In genomic region chr11:9003573-9004309, GRCh38 we compare ENCODE assay signal across 8 cellular contexts. TPM values are rescaled to one million over a fixed set of nuclear protein-coding genes. Genes with fewer than 3 reads are reported as not detected.
DNase-seq lines count a peak whose midpoint lies in the region; ATAC-seq and TF ChIP-seq lines count a peak whose summit lies in the region.

NRIP3 (minus strand) TSS chr11:9004001; CDS start chr11:9003935, 66 bp downstream.

- H3K9me3 ChIP-seq in right cardiac atrium (ENCODE audit: control insufficient read depth, low read length), result no peaks in the 10 kb centered on the region
- H3K9me3 ChIP-seq in psoas muscle, result no peaks in the 10 kb centered on the region
- H3K9me3 ChIP-seq in upper lobe of left lung, result peaks cover 0 to 3% (median 0%) of the 10 kb centered on the region in 4 donors

- no peak within 1 kb of the TSS for H3K27ac ChIP-seq in right cardiac atrium (ENCODE audit: low read length)
- H3K27ac ChIP-seq in psoas muscle, result no peak within 1 kb of the TSS
- H3K27ac ChIP-seq in upper lobe of left lung, result no peak within 1 kb of the TSS

- H3K36me3 Mint-ChIP-seq in T-helper 2 cell treated with Interferon-gamma antibody and Interleukin-4, amounts not matched to agents 5 μg/mL and 100 μg/mL, for 36 hours (ENCODE audit: low read depth), result peaks cover 2% of the 10 kb centered on the region

- intact Hi-C loops in right cardiac atrium (cut with DNase I) (no loop called here), psoas muscle (cut with DNase I) (no loop called here)

- TF ChIP-seq CTCF in GM12864 (IDR thresholded peaks at IDR 0.05; ENCODE audit: low read depth, low read length, missing control alignments) (no peak), psoas muscle (IDR thresholded peaks at IDR 0.05) (no peak), upper lobe of left lung (IDR thresholded peaks at IDR 0.05) (peak in 1 of 6 experiments; percentile 13)

- H3K4me3 ChIP-seq in GM12864 (ENCODE audit: low read depth, low read length), result peak within 1 kb of the TSS; percentile 22
- peak within 1 kb of the TSS; percentile 46 for H3K4me3 ChIP-seq in Jurkat, Clone E6-1 (ENCODE audit: low read length)
- peak within 1 kb of the TSS; percentile 21 for H3K4me3 ChIP-seq in right cardiac atrium (ENCODE audit: low read length)
- H3K4me3 ChIP-seq in psoas muscle, result peak within 1 kb of the TSS; percentile 57
- peak within 1 kb of the TSS; percentile 18 to 59 (median 50) for H3K4me3 ChIP-seq in upper lobe of left lung

- no peak for TF ChIP-seq EP300 in upper lobe of left lung (IDR thresholded peaks at IDR 0.05)

- peak; percentile 89 to 92 for ATAC-seq in right cardiac atrium
- peak; percentile 76 to 94 (median 86) for ATAC-seq in psoas muscle
- ATAC-seq in upper lobe of left lung (ENCODE audit: low FRiP score in 2 of 2), result peak; percentile 57 to 92
- no peak for ATAC-seq in GM19023 (IDR thresholded peaks at IDR 0.05; ENCODE audit: unreplicated experiment)

- H3K27ac Mint-ChIP-seq in T-helper 2 cell treated with Interferon-gamma antibody and Interleukin-4, amounts not matched to agents 5 μg/mL and 100 μg/mL, for 36 hours, result peak within 1 kb of the TSS; percentile 80

- no peak for DNase-seq in GM12864 (ENCODE audit: low read depth)
- DNase-seq in Jurkat, Clone E6-1 (ENCODE audit: low read depth, low spot score), result peak; percentile 24
- DNase-seq in T-helper 2 cell treated with Interferon-gamma antibody and Interleukin-4, amounts not matched to agents 5 μg/mL and 100 μg/mL, for 36 hours (ENCODE audit: low spot score), result peak; percentile 79
- DNase-seq in anterior cingulate cortex (lab: John Stamatoyannopoulos, UW), result peak in 44 of 58 donors; percentile 9 to 77 (median 38)
- DNase-seq in right cardiac atrium, result peak; percentile 82 to 91 (median 90)
- DNase-seq in psoas muscle, result peak; percentile 76 to 81
- peak; percentile 79 to 95 for DNase-seq in upper lobe of left lung

- H3K4me1 ChIP-seq in right cardiac atrium (ENCODE audit: control insufficient read depth, insufficient read depth, low read length) (peaks cover 4% of the 10 kb centered on the region), psoas muscle (peaks cover 19% of the 10 kb centered on the region), upper lobe of left lung (peaks cover 19 to 22% (median 20%) of the 10 kb centered on the region in 4 donors)

- peak in 2 of 4 donors; percentile 37 to 41 for TF ChIP-seq POLR2A in upper lobe of left lung (IDR thresholded peaks at IDR 0.05)

- peaks cover 55% of the 10 kb centered on the region for H3K27me3 Mint-ChIP-seq in T-helper 2 cell treated with Interferon-gamma antibody and Interleukin-4, amounts not matched to agents 5 μg/mL and 100 μg/mL, for 36 hours (ENCODE audit: low read depth)

- peaks cover 23% of the 10 kb centered on the region for H3K4me1 Mint-ChIP-seq in T-helper 2 cell treated with Interferon-gamma antibody and Interleukin-4, amounts not matched to agents 5 μg/mL and 100 μg/mL, for 36 hours (ENCODE audit: low read depth)

- H3K36me3 ChIP-seq in psoas muscle (ENCODE audit: insufficient read depth in 1 of 2, low read depth in 1 of 2), result no peaks in the 10 kb centered on the region
- H3K36me3 ChIP-seq in upper lobe of left lung, result no peaks in the 10 kb centered on the region

- H3K27me3 ChIP-seq in right cardiac atrium (ENCODE audit: control insufficient read depth, insufficient read depth) (no peaks in the 10 kb centered on the region), psoas muscle (ENCODE audit: insufficient read depth in 3 of 3, low read length in 2 of 3) (peaks cover 3 to 58% (median 11%) of the 10 kb centered on the region in 3 donors), upper lobe of left lung (peaks cover 0 to 13% (median 4%) of the 10 kb centered on the region in 4 donors)

- H3K4me3 Mint-ChIP-seq in T-helper 2 cell treated with Interferon-gamma antibody and Interleukin-4, amounts not matched to agents 5 μg/mL and 100 μg/mL, for 36 hours, result peak within 1 kb of the TSS; percentile 83

- no peaks in the 10 kb centered on the region for H3K9me3 Mint-ChIP-seq in T-helper 2 cell treated with Interferon-gamma antibody and Interleukin-4, amounts not matched to agents 5 μg/mL and 100 μg/mL, for 36 hours

- WGBS in right cardiac atrium, result 1% methylated on average over 93 of the region's 93 CpGs
- WGBS in psoas muscle, 3 donors, result 0 to 2% (median 1%) methylated on average over 50 to 93 of the region's 93 CpGs
- WGBS in upper lobe of left lung, 2 donors, result 6 to 7% methylated on average over 25 to 37 of the region's 93 CpGs

RNA-seq across cellular contexts. Expression of gene NRIP3, which starts in this region (rescaled TPM):
- 6.6 TPM for polyA plus RNA-seq in Jurkat, Clone E6-1 (2012; ENCODE audit: insufficient read depth, insufficient read length)
- 1 to 10 TPM; 1.7 to 3.8 (median 2.3) TPM for total RNA-seq in right cardiac atrium
- polyA plus RNA-seq in right cardiac atrium, result 1.00 TPM
- under 1 TPM; 0.09 to 0.37 (median 0.18) TPM for total RNA-seq in psoas muscle
- 1 to 10 TPM in 1 of 3 donors, under 1 TPM in 1, not detected in 1; 0.23 to 2.1 TPM for polyA plus RNA-seq in psoas muscle
- 1 to 10 TPM in 2 of 6 donors, under 1 TPM in 4; under 0.01 to 5.5 (median 0.87) TPM for total RNA-seq in upper lobe of left lung
